ENCODE assay signal across 13 cellular contexts in genomic region chr3:158249183-158249582, GRCh38.
A peak's percentile ranks its signal among the peaks of the same experiment; 100 is the strongest.
DNase-seq lines count a peak whose midpoint lies in the region; ATAC-seq lines count a peak whose summit lies in the region.
"Had no signal": no experiment of that assay in that cellular context is flagged by ENCODE, and none has a peak within 500 bp of the region (broad histone marks: within the 10 kb centered on the region; RNA-seq: fewer than 3 reads in every experiment).

No MANE protein-coding gene starts in this region.

- DNase-seq in D341Med (ENCODE audit: low spot score): no peak
- DNase-seq in stimulated activated CD4-positive, alpha-beta T cell treated with anti-CD3 and anti-CD28 coated beads, Interleukin-12 subunit alpha, Interleukin-12 subunit beta, amount 100 ng/mL, for 4 hours: no peak
- DNase-seq in activated gamma-delta T cell (lab: John Stamatoyannopoulos, UW): no peak
- DNase-seq: activated CD4-positive, alpha-beta T cell treated with anti-CD3 and anti-CD28 coated beads, Interleukin-2, amount 50 U/mL, for 48 hours; cerebellar nuclear complex; KBM-7; NCI-H1417; ovary; stimulated activated naive CD8-positive, alpha-beta T cell treated with anti-CD3 and anti-CD28 coated beads, Interleukin-15, Interleukin-2, amounts not matched to agents 100 U/mL and 50 U/mL, for 24 hours had no signal

- peak; percentile 79 for ATAC-seq in GM18867 (IDR thresholded peaks at IDR 0.05; ENCODE audit: unreplicated experiment)
- peak; percentile 69 for ATAC-seq in GM19467 (IDR thresholded peaks at IDR 0.05; ENCODE audit: unreplicated experiment)
- peak; percentile 59 for ATAC-seq in HG02798 (IDR thresholded peaks at IDR 0.05; ENCODE audit: poor library complexity, unreplicated experiment)
- peak; percentile 54 for ATAC-seq in HG03521 (IDR thresholded peaks at IDR 0.05; ENCODE audit: unreplicated experiment)
- ATAC-seq: stimulated activated naive CD8-positive, alpha-beta T cell treated with anti-CD3 and anti-CD28 coated beads, Interleukin-15, Interleukin-2, amounts not matched to agents 100 U/mL and 50 U/mL, for 24 hours had no signal
